In the genomic region with DNA sequence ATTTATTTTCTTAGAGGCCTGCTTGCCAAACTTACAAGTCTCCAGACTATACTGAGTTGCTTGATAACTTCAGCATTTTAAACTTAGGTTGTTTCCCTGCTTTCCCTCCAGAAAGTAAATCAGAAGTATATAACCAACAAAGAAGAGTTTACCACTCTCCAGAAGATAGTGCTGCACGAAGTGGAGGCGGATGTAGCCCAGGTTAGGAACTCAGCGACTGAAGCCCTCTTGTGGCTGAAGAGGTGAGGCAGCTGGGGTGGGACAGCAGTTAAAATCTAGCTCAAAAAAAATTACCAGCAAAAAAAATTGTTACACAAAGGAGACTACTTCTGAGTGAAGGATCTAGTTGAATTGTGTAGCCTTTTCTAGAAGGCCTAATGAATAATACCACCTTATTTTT, we compare ENCODE assay signal across 8 cellular contexts. TPM values are rescaled to one million over a fixed set of nuclear protein-coding genes. Genes with fewer than 3 reads are reported as not detected.
DNase-seq lines count a peak whose midpoint lies in the region; ATAC-seq and TF ChIP-seq lines count a peak whose summit lies in the region.
"Not testable (repeated sequence)": the region's sequence is repeated elsewhere in the genome, so short reads cannot be mapped to it uniquely, and the experiment has no call there.

No MANE protein-coding gene starts in this region.

- not testable (repeated sequence) for H3K9me3 Mint-ChIP-seq in activated naive CD8-positive, alpha-beta T cell treated with anti-CD3 and anti-CD28 coated beads for 36 hours

- H3K4me3 ChIP-seq in HEK293 (ENCODE audit: low read depth, low read length); neural cell (ENCODE audit: low read length); thyroid gland (replicated peaks in 1 of 3): not testable (repeated sequence)

- not testable (repeated sequence) for H3K4me2 ChIP-seq in neural cell (ENCODE audit: low read length)

- WGBS in thyroid gland, 2 donors, result 21 to 31% methylated on average over 3 of the region's 3 CpGs

- H3K27me3 Mint-ChIP-seq in activated naive CD8-positive, alpha-beta T cell treated with anti-CD3 and anti-CD28 coated beads for 36 hours, result not testable (repeated sequence)

- not testable (repeated sequence) for H3K9me2 ChIP-seq in neural cell (ENCODE audit: insufficient read depth, low read length)

- not testable (repeated sequence) for H3K4me1 ChIP-seq in HEK293 (ENCODE audit: control insufficient read depth, insufficient read depth, low read length); foreskin keratinocyte; thyroid gland

- not testable (repeated sequence) for H3K36me3 Mint-ChIP-seq in activated naive CD8-positive, alpha-beta T cell treated with anti-CD3 and anti-CD28 coated beads for 36 hours

- H4K20me1 ChIP-seq in neural cell (ENCODE audit: insufficient read depth), result not testable (repeated sequence)

- POLR2A ChIA-PET in HEK293 (lab: Yijun Ruan, JAX), result interaction anchor here (0.9 kb wide), 1 partner anchor 34 kb away, joined by 3 read pairs; a partner anchor contains a TSS

- H3K27ac Mint-ChIP-seq in activated naive CD8-positive, alpha-beta T cell treated with anti-CD3 and anti-CD28 coated beads for 36 hours, result not testable (repeated sequence)

- not testable (repeated sequence) for H3K79me2 ChIP-seq in neural cell (replicated peaks; ENCODE audit: insufficient read depth, low read length)

- peaks cover 21 to 25% of the 10 kb centered on the region in 2 experiments for H3K36me3 ChIP-seq in HEK293 (ENCODE audit: control insufficient read depth in 2 of 2, insufficient read depth in 1 of 2, low read length in 2 of 2)
- H3K36me3 ChIP-seq in neural cell (ENCODE audit: insufficient read depth, low read length), result peaks cover 12% of the 10 kb centered on the region
- not testable (repeated sequence) for H3K36me3 ChIP-seq in thyroid gland

- CTCF ChIA-PET in HEK293 (lab: Yijun Ruan, JAX), result interaction anchor here (0.6 to 4.9 kb wide), 51 partner anchors 8 to 1706 kb away, joined by 3 to 34 read pairs (median 4); a partner anchor contains a TSS

- TF ChIP-seq EP300 in neural cell (conservative IDR thresholded peaks at IDR 0.05; ENCODE audit: poor library complexity, severe bottlenecking), result not testable (repeated sequence)

- not testable (repeated sequence) for TF ChIP-seq POLR2A in thyroid gland (IDR thresholded peaks at IDR 0.05)

- not testable (repeated sequence) for H3K9ac ChIP-seq in neural cell (ENCODE audit: low read length)

- not testable (repeated sequence) for H2AFZ ChIP-seq in neural cell (ENCODE audit: low read depth, low read length)

- intact Hi-C loops in thyroid gland (cut with DNase I), result not testable (repeated sequence)

- not testable (repeated sequence) for H3K27me3 ChIP-seq in foreskin keratinocyte; neural cell (ENCODE audit: insufficient read depth, low read depth, low read length); thyroid gland

- not testable (repeated sequence) for H3K4me3 Mint-ChIP-seq in activated naive CD8-positive, alpha-beta T cell treated with anti-CD3 and anti-CD28 coated beads for 36 hours

- not testable (repeated sequence) for H3K27ac ChIP-seq in HEK293 (ENCODE audit: extremely low read depth, low read depth, low read length); foreskin keratinocyte; neural cell (ENCODE audit: low read length); thyroid gland

- not testable (repeated sequence) for H3K4me1 Mint-ChIP-seq in activated naive CD8-positive, alpha-beta T cell treated with anti-CD3 and anti-CD28 coated beads for 36 hours

- TF ChIP-seq CTCF in GM10266 (IDR thresholded peaks at IDR 0.05; ENCODE audit: control insufficient read depth, insufficient read depth, low read depth, missing control alignments) (peak; percentile 53), foreskin keratinocyte (conservative IDR thresholded peaks at IDR 0.05) (peak; percentile 75), neural cell (IDR thresholded peaks at IDR 0.05; ENCODE audit: poor library complexity, severe bottlenecking) (peak; percentile 60), thyroid gland (IDR thresholded peaks at IDR 0.05) (peak; percentile 16 to 60 (median 40))
- TF ChIP-seq CTCF in HEK293 (tag by site-specific recombination; IDR thresholded peaks at IDR 0.05), result not testable (repeated sequence)

- H3F3A ChIP-seq in neural cell (ENCODE audit: insufficient read depth, low read length, poor library complexity, severe bottlenecking), result not testable (repeated sequence)

- ATAC-seq in foreskin keratinocyte, result peak; percentile 75

- not testable (repeated sequence) for H3K9me3 ChIP-seq in HEK293 (ENCODE audit: control insufficient read depth, insufficient read depth, low read depth, low read length); neural cell (ENCODE audit: low read length); thyroid gland

- TF ChIP-seq RAD21 in neural cell (conservative IDR thresholded peaks at IDR 0.05), result peak; percentile 58

- DNase-seq in GM10266 (ENCODE audit: extremely low spot score) (peak; percentile 11), NCI-H1417 (lab: John Stamatoyannopoulos, UW) (peak; percentile 19 to 46 (median 21)), T-helper 1 cell (peak in 3 of 5 donors; percentile 5 to 17 (median 12)), thyroid gland (peak; percentile 37 to 44)
- DNase-seq in activated naive CD8-positive, alpha-beta T cell treated with anti-CD3 and anti-CD28 coated beads for 36 hours, result peak; percentile 27
- DNase-seq in foreskin keratinocyte, result not testable (repeated sequence)

TF ChIP-seq in HEK293, 187 proteins besides CTCF, POLR2A, EP300 and RAD21:
- TF ChIP-seq ZNF654 (tag by site-specific recombination; IDR thresholded peaks at IDR 0.05; ENCODE audit: low read depth), result peak; percentile 39
- peak; percentile 44; the same call in 1 of the 2 replicates for TF ChIP-seq PRDM1 (tag by site-specific recombination; IDR thresholded peaks at IDR 0.05)
TF ChIP-seq in HEK293: peak in this region for 2; not testable (repeated sequence) for 185.

TF ChIP-seq in neural cell, 6 proteins besides CTCF, POLR2A, EP300 and RAD21:
- peak; percentile 68 for TF ChIP-seq SMC3 (conservative IDR thresholded peaks at IDR 0.05; ENCODE audit: poor library complexity)

RNA-seq across cellular contexts. Expression of a gene that starts 33.6 kb away (rescaled TPM):
- 10 to 100 TPM; 11.7 to 13.2 TPM for total RNA-seq in activated naive CD8-positive, alpha-beta T cell treated with anti-CD3 and anti-CD28 coated beads for 36 hours
- total RNA-seq in foreskin keratinocyte (14.0 and 14.3 TPM in 2 replicates), thyroid gland (10 to 100 TPM in 1 of 4 donors, 1 to 10 TPM in 3; 7.1 to 13.3 (median 8.8) TPM)
- polyA plus RNA-seq in foreskin keratinocyte (3.9 and 4.7 TPM in 2 replicates), neural cell (42.7 and 43.1 TPM in 2 replicates)
- polyA minus RNA-seq in neural cell, result 109 and 130 TPM in 2 replicates

RNA-seq across cellular contexts. Expression of a gene that starts 35.3 kb away (rescaled TPM):
- 1 to 10 TPM; 6.9 to 7.0 TPM for total RNA-seq in activated naive CD8-positive, alpha-beta T cell treated with anti-CD3 and anti-CD28 coated beads for 36 hours
- total RNA-seq in foreskin keratinocyte (17.5 and 19.5 TPM in 2 replicates), thyroid gland (10 to 100 TPM in 1 of 4 donors, 1 to 10 TPM in 3; 5.2 to 11.7 (median 6.6) TPM)
- polyA plus RNA-seq in foreskin keratinocyte (5.8 and 6.4 TPM in 2 replicates), neural cell (19.6 and 36.7 TPM in 2 replicates)
- polyA minus RNA-seq in neural cell, result 18.3 and 21.0 TPM in 2 replicates
